In the genomic region with DNA sequence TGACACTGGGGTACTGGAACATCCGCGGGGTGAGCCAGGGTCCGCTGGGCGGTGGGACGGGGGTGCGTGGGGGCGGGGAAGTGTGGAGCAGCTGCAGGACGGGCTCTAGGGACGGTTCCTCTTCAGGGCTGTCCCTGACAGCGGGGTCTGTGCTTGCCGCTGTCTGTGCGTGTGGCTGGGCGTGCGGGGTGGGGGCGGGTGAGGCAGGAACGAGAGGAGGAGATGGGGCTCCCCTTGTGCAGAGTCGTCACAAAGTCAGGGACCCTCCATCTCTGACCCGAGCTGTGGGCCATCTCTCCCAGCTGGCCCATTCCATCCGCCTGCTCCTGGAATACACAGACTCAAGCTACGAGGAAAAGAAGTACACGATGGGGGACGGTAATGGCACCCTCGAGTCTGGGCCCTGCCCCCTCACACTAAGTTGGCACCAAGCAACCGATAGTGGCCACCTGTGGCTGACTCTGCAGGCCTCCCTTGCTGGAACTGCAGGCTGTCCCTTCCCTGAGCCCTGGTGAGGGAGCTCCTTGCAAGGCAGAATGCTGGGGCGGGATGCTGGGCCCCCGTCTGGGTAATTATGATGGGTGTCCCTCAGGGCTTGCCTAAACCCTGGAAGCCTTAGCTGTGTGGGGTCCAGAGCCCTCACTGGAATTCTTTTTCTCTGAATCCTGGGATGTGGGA, we compare ENCODE assay signal across 6 cellular contexts. TPM values are rescaled to one million over a fixed set of nuclear protein-coding genes. Genes with fewer than 3 reads are reported as not detected.
DNase-seq lines count a peak whose midpoint lies in the region; ATAC-seq and TF ChIP-seq lines count a peak whose summit lies in the region.

No MANE protein-coding gene starts in this region.

- DNase-seq in HFFc6 (no peak), prostate gland (ENCODE audit: low spot score) (no peak), dermis blood vessel endothelial cell (no peak)
- no peak for DNase-seq in effector memory CD4-positive, alpha-beta T cell

- no peaks in the 10 kb centered on the region; the same call in none of the 2 replicates for H3K27me3 Mint-ChIP-seq in HFFc6 (ENCODE audit: insufficient read depth)

- no peaks in the 10 kb centered on the region for H3K36me3 ChIP-seq in effector memory CD4-positive, alpha-beta T cell (ENCODE audit: control insufficient read depth, insufficient read depth, low read length)
- H3K36me3 ChIP-seq in prostate gland, result no peaks in the 10 kb centered on the region

- H3K4me3 Mint-ChIP-seq in HFFc6, result peak overlapping the region; percentile 85

- H3K4me1 ChIP-seq in effector memory CD4-positive, alpha-beta T cell (ENCODE audit: control insufficient read depth, insufficient read depth, low read length, poor library complexity, severe bottlenecking), result peaks cover 11% of the 10 kb centered on the region
- no peaks in the 10 kb centered on the region for H3K4me1 ChIP-seq in prostate gland (replicated peaks)

- no peak overlapping the region for H3K27ac Mint-ChIP-seq in HFFc6

- intact Hi-C loops in prostate gland (cut with DNase I), result loop anchor here (2.0 to 5.0 kb wide), 2 partner anchors 71 to 104 kb away; no protein-coding TSS in a partner anchor

- H3K36me3 Mint-ChIP-seq in HFFc6 (ENCODE audit: low read depth), result peaks cover 18% of the 10 kb centered on the region

- TF ChIP-seq CTCF in HFFc6 (IDR thresholded peaks at IDR 0.05) (no peak), prostate gland (IDR thresholded peaks at IDR 0.05) (no peak)

- H3K9me3 ChIP-seq in effector memory CD4-positive, alpha-beta T cell (ENCODE audit: control insufficient read depth, low read length), result no peaks in the 10 kb centered on the region
- no peaks in the 10 kb centered on the region for H3K9me3 ChIP-seq in prostate gland

- H3K9me3 Mint-ChIP-seq in HFFc6, result no peaks in the 10 kb centered on the region

- H3K4me1 Mint-ChIP-seq in HFFc6 (ENCODE audit: low read depth), result peaks cover 25% of the 10 kb centered on the region

- TF ChIP-seq POLR2A in prostate gland (IDR thresholded peaks at IDR 0.05), result no peak

- H3K27ac ChIP-seq in effector memory CD4-positive, alpha-beta T cell (ENCODE audit: insufficient read depth, low read length, poor library complexity, severe bottlenecking), result no peak overlapping the region
- peak overlapping the region; percentile 6 to 43 for H3K27ac ChIP-seq in prostate gland

- H3K4me3 ChIP-seq in effector memory CD4-positive, alpha-beta T cell (ENCODE audit: insufficient read depth, low read depth, low read length, poor library complexity, severe bottlenecking), result peak overlapping the region; percentile 45
- peak overlapping the region; percentile 45 to 47 for H3K4me3 ChIP-seq in prostate gland

- 5% methylated on average over 25 of the region's 26 CpGs for WGBS in prostate gland

- no peak for ATAC-seq in HG03378 (IDR thresholded peaks at IDR 0.05; ENCODE audit: unreplicated experiment)
- no peak for ATAC-seq in GM21423 (IDR thresholded peaks at IDR 0.05; ENCODE audit: unreplicated experiment)

- no peaks in the 10 kb centered on the region for H3K27me3 ChIP-seq in effector memory CD4-positive, alpha-beta T cell (replicated peaks; ENCODE audit: control insufficient read depth, insufficient read depth, low read length, poor library complexity, severe bottlenecking)
- H3K27me3 ChIP-seq in prostate gland (replicated peaks; ENCODE audit: insufficient read depth), result no peaks in the 10 kb centered on the region

RNA-seq across cellular contexts. Expression of gene GSTM2, which starts 0.4 kb away (rescaled TPM):
- total RNA-seq in HFFc6 (2021; fragmentation: NEBNext Ultra II Directional; extraction: Animal tissue kit (Norgen Biotek cat#: 25700)), result 10 to 100 TPM; 32.4 to 53.4 (median 46.1) TPM
- 10 to 100 TPM; 47.5 to 79.5 TPM for total RNA-seq in prostate gland
- total RNA-seq in dermis blood vessel endothelial cell, result 4.0 and 4.1 TPM in 2 replicates

RNA-seq across cellular contexts. Expression of gene GSTM4, which starts 12.4 kb away (rescaled TPM):
- total RNA-seq in HFFc6 (2021; fragmentation: NEBNext Ultra II Directional; extraction: Animal tissue kit (Norgen Biotek cat#: 25700)), result 10 to 100 TPM; 16.0 to 27.1 (median 24.8) TPM
- total RNA-seq in prostate gland, result 10 to 100 TPM; 26.8 to 56.5 TPM
- total RNA-seq in dermis blood vessel endothelial cell, result 1.5 and 2.7 TPM in 2 replicates

RNA-seq across cellular contexts. Expression of gene GSTM1, which starts 19.4 kb away (rescaled TPM):
- 10 to 100 TPM; 14.7 to 50.1 (median 46.5) TPM for total RNA-seq in HFFc6 (2021; fragmentation: NEBNext Ultra II Directional; extraction: Animal tissue kit (Norgen Biotek cat#: 25700))
- total RNA-seq in prostate gland (not detected), dermis blood vessel endothelial cell (8.5 TPM in 1 of 2 replicates, not detected in the other)

RNA-seq across cellular contexts. Expression of gene GSTM5, which starts 43.8 kb away (rescaled TPM):
- total RNA-seq in HFFc6 (2021; fragmentation: NEBNext Ultra II Directional; extraction: Animal tissue kit (Norgen Biotek cat#: 25700)), result 1 to 10 TPM; 4.3 to 7.1 (median 5.5) TPM
- total RNA-seq in prostate gland, result 10 to 100 TPM in 1 of 2 donors, 1 to 10 TPM in 1; 4.2 to 12.3 TPM
- under 0.01 TPM in 1 of 2 replicates, not detected in the other for total RNA-seq in dermis blood vessel endothelial cell

RNA-seq across cellular contexts. Expression of gene AMPD2, which starts 48.6 kb away (rescaled TPM):
- total RNA-seq in HFFc6 (2021; fragmentation: NEBNext Ultra II Directional; extraction: Animal tissue kit (Norgen Biotek cat#: 25700)), result 100 to 1,000 TPM; 127 to 172 (median 139) TPM
- total RNA-seq in prostate gland (10 to 100 TPM; 40.1 to 72.3 TPM), dermis blood vessel endothelial cell (32.0 and 40.4 TPM in 2 replicates)
